ENCODE assay signal across 8 cellular contexts in the genomic region with DNA sequence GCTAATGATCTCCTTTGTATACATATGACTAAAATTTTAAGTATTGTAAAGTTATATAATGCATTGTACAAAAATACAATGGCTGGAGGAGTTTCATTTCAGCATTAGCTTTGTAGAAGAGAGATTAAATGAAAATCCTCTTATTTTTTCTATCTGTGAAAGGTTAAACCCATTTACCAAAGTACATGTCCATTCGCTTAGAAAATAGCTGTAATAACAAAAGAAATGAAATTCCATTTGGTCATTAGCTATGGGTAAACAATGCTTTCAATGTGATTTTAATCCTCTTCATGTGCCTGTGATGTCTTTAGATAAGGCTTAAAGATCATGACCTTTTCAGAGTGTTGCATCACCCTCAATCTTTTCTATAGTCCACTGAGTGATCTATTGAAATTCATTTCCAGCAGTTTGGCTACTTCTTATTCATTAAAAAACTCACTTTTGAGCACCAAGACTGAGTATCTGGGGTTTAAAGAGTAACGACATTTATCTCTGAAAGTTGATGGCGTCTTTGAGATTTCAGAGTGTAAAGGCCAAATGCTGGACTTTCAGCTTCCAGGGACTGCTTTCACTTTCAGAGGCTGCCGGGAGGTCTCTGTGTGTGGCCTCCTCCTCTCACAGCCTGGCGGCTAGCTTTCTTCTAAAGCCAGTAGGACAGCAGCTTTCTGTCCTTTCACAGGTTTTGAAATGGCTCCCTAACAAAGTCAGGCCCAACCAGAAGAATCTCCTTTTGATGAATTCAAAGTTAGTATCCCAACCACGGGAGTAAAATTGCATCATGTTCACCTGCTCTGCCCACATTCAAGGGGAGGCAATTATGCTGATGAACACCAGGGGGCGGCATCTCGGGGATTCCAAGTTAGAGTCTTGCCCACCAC.
DNase-seq lines count a peak whose midpoint lies in the region; ATAC-seq and TF ChIP-seq lines count a peak whose summit lies in the region.

No MANE protein-coding gene starts in this region.

- no peak overlapping the region for H3K4me3 Mint-ChIP-seq in type B pancreatic cell

- no peaks in the 10 kb centered on the region for H3K9me3 Mint-ChIP-seq in type B pancreatic cell

- intact Hi-C loops in cardiac septum (cut with DNase I), result no loop called here

- H3K27me3 Mint-ChIP-seq in type B pancreatic cell, result no peaks in the 10 kb centered on the region

- H3K4me3 ChIP-seq in fibroblast of villous mesenchyme (ENCODE audit: low read depth, low read length), result no peak overlapping the region

- H3K27ac Mint-ChIP-seq in type B pancreatic cell, result no peak overlapping the region

- ATAC-seq in GM19467 (IDR thresholded peaks at IDR 0.05; ENCODE audit: unreplicated experiment) (peak; percentile 56), GM18873 (IDR thresholded peaks at IDR 0.05; ENCODE audit: low FRiP score, unreplicated experiment) (no peak), HG02840 (IDR thresholded peaks at IDR 0.05; ENCODE audit: low FRiP score, unreplicated experiment) (no peak)

- H3K36me3 Mint-ChIP-seq in type B pancreatic cell, result no peaks in the 10 kb centered on the region

- TF ChIP-seq CTCF in fibroblast of villous mesenchyme (IDR thresholded peaks at IDR 0.05; ENCODE audit: insufficient read depth, low read depth, low read length) (peak; percentile 35), type B pancreatic cell (conservative IDR thresholded peaks at IDR 0.05) (peak; percentile 82)

- DNase-seq in COLO668 (lab: John Stamatoyannopoulos, UW; ENCODE audit: unreplicated experiment) (peak; percentile 61), NCI-H748 treated with DMSO at 0.1 percent for 48 hours (lab: John Stamatoyannopoulos, UW) (peak; percentile 20), fibroblast of villous mesenchyme (ENCODE audit: low read depth) (peak; percentile 8), type B pancreatic cell (ENCODE audit: extremely low spot score, unreplicated experiment) (no peak), cardiac septum (ENCODE audit: low spot score) (no peak)

- H3K4me1 Mint-ChIP-seq in type B pancreatic cell (ENCODE audit: unreplicated experiment), result no peaks in the 10 kb centered on the region

Comparison
In these comparisons a context has a peak if more than half of its experiments do, and no peak if none do; other contexts are left out.
1. DNase-seq: peak in COLO668 (single experiment), NCI-H748 treated with DMSO at 0.1 percent for 48 hours (single experiment) and fibroblast of villous mesenchyme (single experiment); none in type B pancreatic cell (single experiment) and cardiac septum (single experiment).